9 cellular contexts compared by ENCODE assay signal in the genomic region with DNA sequence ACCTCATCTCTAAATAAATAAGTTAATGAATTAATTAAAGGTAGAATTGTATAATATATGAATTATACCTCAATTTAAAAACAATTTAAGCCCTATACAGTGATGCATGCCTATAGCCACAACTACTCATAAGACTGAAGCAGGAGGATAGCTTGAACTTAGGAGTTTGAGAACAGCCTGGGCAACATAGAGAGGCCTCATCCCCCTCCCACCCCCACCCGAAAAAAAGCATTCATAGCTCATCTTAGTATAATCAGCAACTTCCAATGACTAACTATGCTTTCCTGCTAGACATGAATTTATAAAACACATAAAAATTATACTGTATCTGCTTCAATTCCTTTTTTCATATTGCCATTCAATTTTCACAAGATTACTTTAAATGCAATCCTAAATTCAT. TPM values are rescaled to one million over a fixed set of nuclear protein-coding genes. Genes with fewer than 3 reads are reported as not detected.
DNase-seq lines count a peak whose midpoint lies in the region; ATAC-seq, FAIRE-seq and TF ChIP-seq lines count a peak whose summit lies in the region.
"Had no signal": no experiment of that assay in that cellular context is flagged by ENCODE, and none has a peak within 500 bp of the region (broad histone marks: within the 10 kb centered on the region; RNA-seq: fewer than 3 reads in every experiment).

No MANE protein-coding gene starts in this region.

- no peaks in the 10 kb centered on the region for H3K9me1 ChIP-seq in K562 (ENCODE audit: control insufficient read depth, insufficient read depth, low read length)

- CTCF ChIA-PET in CD4-positive, alpha-beta memory T cell (lab: Charles Lee; ENCODE audit: partially characterized antibody), result no interaction called here
- CTCF ChIA-PET in K562 (lab: Yijun Ruan, JAX; ENCODE audit: low intra/inter-chr PET ratio), result no interaction called here

- no peaks in the 10 kb centered on the region for H3K27me3 Mint-ChIP-seq in CD4-positive, alpha-beta memory T cell

- peaks cover 0 to 17% of the 10 kb centered on the region in 2 donors for H3K36me3 Mint-ChIP-seq in CD4-positive, alpha-beta memory T cell

- H3K9me3 ChIP-seq in CD4-positive, alpha-beta memory T cell (ENCODE audit: control insufficient read depth in 1 of 2, low read length in 2 of 2), result no peaks in the 10 kb centered on the region
- H3K9me3 ChIP-seq in HUES64 (ENCODE audit: insufficient read depth, low read depth, low read length), result no peaks in the 10 kb centered on the region
- H3K9me3 ChIP-seq in K562 (replicated peaks; ENCODE audit: control insufficient read depth, insufficient read depth, low read depth, low read length), result no peaks in the 10 kb centered on the region
- no peaks in the 10 kb centered on the region for H3K9me3 ChIP-seq in mucosa of rectum (ENCODE audit: control insufficient read depth in 2 of 2, low read length in 2 of 2)

- FAIRE-seq in K562 (lab: Jason Lieb, UNC), result no peak
- FAIRE-seq: colon had no signal

- no peak for ATAC-seq in K562

- H3K4me1 Mint-ChIP-seq in CD4-positive, alpha-beta memory T cell, result peaks cover 20 to 44% (median 30%) of the 10 kb centered on the region in 4 donors

- peak overlapping the region; percentile 92 to 98 for H3K4me3 ChIP-seq in CD4-positive, alpha-beta memory T cell (ENCODE audit: low read length in 2 of 2)
- H3K4me3 ChIP-seq in HUES64 (ENCODE audit: low read length), result peak overlapping the region; percentile 89
- H3K4me3 ChIP-seq in K562, result peak overlapping the region; percentile 98
- peak overlapping the region; percentile 87 to 98 for H3K4me3 ChIP-seq in mucosa of rectum (ENCODE audit: low read length in 2 of 2)

- H3K9ac ChIP-seq in HUES64 (ENCODE audit: low read depth, low read length) (peak overlapping the region; percentile 96; the same call in 1 of the 2 replicates), K562 (ENCODE audit: insufficient read depth in 1 of 2, low read depth in 2 of 2, low read length in 2 of 2) (peak overlapping the region in 1 of 2 experiments; percentile 95; a peak in 2 of 4 replicates), mucosa of rectum (ENCODE audit: low read depth in 1 of 2, low read length in 2 of 2) (peak overlapping the region in 1 of 2 donors; percentile 14)

- TF ChIP-seq RAD21 in K562 (CRISPR knock-in tag; conservative IDR thresholded peaks at IDR 0.05 in 1 of 2, IDR thresholded peaks at IDR 0.05 in 1 of 2), result no peak

- peaks cover 74% of the 10 kb centered on the region for H3K79me2 ChIP-seq in K562 (ENCODE audit: control insufficient read depth, insufficient read depth, low read length)

- H3K27me3 ChIP-seq in CD4-positive, alpha-beta memory T cell (ENCODE audit: insufficient read depth, low read length), result no peaks in the 10 kb centered on the region
- H3K27me3 ChIP-seq in HUES64 (ENCODE audit: insufficient read depth, low read length) (no peaks in the 10 kb centered on the region), K562 (ENCODE audit: control insufficient read depth in 2 of 2, insufficient read depth in 2 of 2, low read length in 2 of 2) (no peaks in the 10 kb centered on the region), mucosa of rectum (ENCODE audit: control insufficient read depth in 2 of 2, insufficient read depth in 2 of 2, low read length in 2 of 2) (no peaks in the 10 kb centered on the region)

- peaks cover 40% of the 10 kb centered on the region for H3K4me1 ChIP-seq in CD4-positive, alpha-beta memory T cell (ENCODE audit: insufficient read depth, low read length)
- peaks cover 13% of the 10 kb centered on the region; the same call in 1 of the 2 replicates for H3K4me1 ChIP-seq in HUES64 (ENCODE audit: insufficient read depth, low read length)
- peaks cover 0 to 17% of the 10 kb centered on the region in 2 experiments; a peak in 2 of 5 replicates for H3K4me1 ChIP-seq in K562 (replicated peaks in 1 of 2; ENCODE audit: control insufficient read depth in 2 of 2, insufficient read depth in 2 of 2, low read length in 2 of 2)
- H3K4me1 ChIP-seq in mucosa of rectum (ENCODE audit: control insufficient read depth in 2 of 2, insufficient read depth in 2 of 2, low read length in 2 of 2), result peaks cover 16 to 18% of the 10 kb centered on the region in 2 donors

- H3K4me3 Mint-ChIP-seq in CD4-positive, alpha-beta memory T cell, result peak overlapping the region; percentile 100

- H2AFZ ChIP-seq in K562 (ENCODE audit: low read depth, low read length), result no peak overlapping the region

- peaks cover under 1% of the 10 kb centered on the region for H3K36me3 ChIP-seq in CD4-positive, alpha-beta memory T cell (ENCODE audit: insufficient read depth, low read length)
- H3K36me3 ChIP-seq in HUES64 (ENCODE audit: insufficient read depth, low read length) (peaks cover 6% of the 10 kb centered on the region; the same call in 1 of the 2 replicates), K562 (ENCODE audit: control insufficient read depth, insufficient read depth, low read length) (peaks cover 25% of the 10 kb centered on the region; the same call in 1 of the 3 replicates), mucosa of rectum (ENCODE audit: control insufficient read depth in 2 of 2, insufficient read depth in 2 of 2, low read length in 2 of 2) (no peaks in the 10 kb centered on the region)

- H3K9me3 Mint-ChIP-seq in CD4-positive, alpha-beta memory T cell, result no peaks in the 10 kb centered on the region

- no peak for TF ChIP-seq CTCF in K562 (IDR thresholded peaks at IDR 0.05 in 2 of 3, conservative IDR thresholded peaks at IDR 0.05 in 1 of 3; ENCODE audit: insufficient read depth in 2 of 3, low read depth in 1 of 3, low read length in 3 of 3)

- H3K27ac Mint-ChIP-seq in CD4-positive, alpha-beta memory T cell, result peak overlapping the region in 3 of 7 donors; percentile 93 to 99 (median 99)

- no peak for DNase-seq in CD4-positive, alpha-beta memory T cell
- peak in 1 of 4 experiments; percentile 51 for DNase-seq in K562 (ENCODE audit: extremely low read depth in 1 of 4, low spot score in 3 of 4)
- no peak for DNase-seq in DMS79 treated with DMSO at 0.1 percent for 48 hours (lab: John Stamatoyannopoulos, UW)
- no peak for DNase-seq in hepatic stellate cell (ENCODE audit: low spot score)
- no peak for DNase-seq in DMS79 (lab: John Stamatoyannopoulos, UW)
- no peak for DNase-seq in H4 (ENCODE audit: low spot score)

- no TSS peak for BruUV-seq in K562 (replicated peaks; lab: Mats Ljungman, UMichigan)

- in situ Hi-C loops in K562 (cut with MboI), result no loop called here

- H4K20me1 ChIP-seq in K562 (replicated peaks; ENCODE audit: control insufficient read depth, insufficient read depth, low read length), result no peaks in the 10 kb centered on the region

- no peak for TF ChIP-seq EP300 in K562 (IDR thresholded peaks at IDR 0.05; ENCODE audit: low read length)

- POLR2A ChIA-PET in CD4-positive, alpha-beta memory T cell (lab: Charles Lee; ENCODE audit: partially characterized antibody), result interaction anchor here (1.7 kb wide), 1 partner anchor 85 kb away, joined by 5 read pairs; a partner anchor contains a TSS
- POLR2A ChIA-PET in K562 (lab: Yijun Ruan, JAX), result interaction anchor here (1.0 to 2.1 kb wide), 2 partner anchors 16 to 18 kb away, joined by 3 to 4 read pairs; no protein-coding TSS in a partner anchor

- intact Hi-C loops in CD4-positive, alpha-beta memory T cell (cut with micrococcal nuclease), result loop anchor here (5.0 to 10.0 kb wide), 2 partner anchors 51 to 109 kb away; no protein-coding TSS in a partner anchor
- intact Hi-C loops in K562 (cut with micrococcal nuclease), result loop anchor here (2.0 to 10.0 kb wide), 3 partner anchors 69 to 699 kb away; a partner anchor contains a TSS

- peak overlapping the region; percentile 88 for H3K27ac ChIP-seq in CD4-positive, alpha-beta memory T cell (ENCODE audit: low read depth, low read length)
- H3K27ac ChIP-seq in HUES64 (ENCODE audit: low read depth, low read length) (no peak overlapping the region), K562 (ENCODE audit: extremely low read depth, low read depth, low read length) (peak overlapping the region; percentile 27; the same call in 1 of the 3 replicates), mucosa of rectum (ENCODE audit: low read depth in 2 of 2, low read length in 2 of 2) (no peak overlapping the region)

- peak overlapping the region; percentile 95 for H3K4me2 ChIP-seq in K562 (ENCODE audit: insufficient read depth, low read length)

- no peak for TF ChIP-seq POLR2A in K562 (conservative IDR thresholded peaks at IDR 0.05)

- 11% methylated on average over 1 of the region's 1 CpG for whole genome bisulfite sequencing in HUES64
- WGBS in K562 (ENCODE audit: insufficient coverage, low coverage, missing lambda C conversion rate), result 0% methylated on average over 1 of the region's 1 CpG

TF ChIP-seq in K562, 482 proteins besides CTCF, POLR2A, EP300 and RAD21 (continues in another document):
- no peak for TF ChIP-seq TCF7 (IDR thresholded peaks at IDR 0.05; ENCODE audit: borderline replicate concordance)
- no peak for TF ChIP-seq CHD4 (IDR thresholded peaks at IDR 0.05; ENCODE audit: insufficient read depth, insufficient replicate concordance, low read depth, low read length, poor library complexity, severe bottlenecking)
- TF ChIP-seq PTRF (tag; IDR thresholded peaks at IDR 0.05), result no peak
- TF ChIP-seq RBM34 (IDR thresholded peaks at IDR 0.05; ENCODE audit: borderline replicate concordance, insufficient read depth, low read length), result no peak
- 0 out of 2 replicates have a peak, but pooled peaks have one; percentile 6 for TF ChIP-seq ZNF384 (IDR thresholded peaks at IDR 0.05; ENCODE audit: low read depth, low read length)

RNA-seq across cellular contexts. Expression of a gene that starts 1.6 kb away (rescaled TPM):
- 10 to 100 TPM; 63.6 to 64.5 TPM for total RNA-seq in CD4-positive, alpha-beta memory T cell
- 10 to 100 TPM; 17.1 to 27.1 TPM for polyA plus RNA-seq in CD4-positive, alpha-beta memory T cell
- polyA plus RNA-seq in HUES64 (2013, experiment 1 of 2), result 28.2 TPM
- polyA plus RNA-seq in HUES64 (2013, experiment 2 of 2), result 29.5 TPM
- 104 and 363 TPM in 2 replicates for total RNA-seq in K562 (2011; cell fraction: chromatin; rRNA removed; ENCODE audit: low replicate concordance)
- 53.9 and 87.2 TPM in 2 replicates for total RNA-seq in K562 (2011; cell fraction: nucleolus; rRNA removed)
- total RNA-seq in K562 (2011; cell fraction: nucleoplasm; rRNA removed), result 148 and 201 TPM in 2 replicates
- 55.5 and 60.2 TPM in 2 replicates for total RNA-seq in K562 (2014; rRNA removed)
- 88.7 and 92.7 TPM in 2 replicates for total RNA-seq in K562 (2014; rRNA removed; fragmentation: Illumina TruSeq; extraction: Trizol)
- 82.6 and 87.3 TPM in 2 replicates for total RNA-seq in K562 (2015; rRNA removed; fragmentation: Illumina TruSeq; extraction: Trizol)
- total RNA-seq in K562 (2021), result 63.0 and 65.9 TPM in 2 replicates
- polyA plus RNA-seq in K562 (2011; rRNA removed), result 36.8 and 46.1 TPM in 2 replicates
- polyA plus RNA-seq in K562 (2011; cell fraction: cytosol; rRNA removed), result 29.9 and 41.2 TPM in 2 replicates
- 32.0 and 38.6 TPM in 2 replicates for polyA plus RNA-seq in K562 (2011; cell fraction: nucleus; rRNA removed)
- polyA plus RNA-seq in K562 (2012), result 42.7 and 50.5 TPM in 2 replicates
- 46.8 and 59.7 TPM in 2 replicates for polyA plus RNA-seq in K562 (2014; fragmentation: Illumina TruSeq; extraction: Trizol)
- 10 to 100 TPM; 24.2 to 32.1 TPM for polyA plus RNA-seq in K562 (2014; fragmentation: Nextera tagmentation; extraction: Ambion mirVana)
- polyA plus RNA-seq in K562 (2014; rRNA removed), result 31.9 and 34.4 TPM in 2 replicates
- polyA minus RNA-seq in K562 (2011; rRNA and poly(A)+ RNA removed), result 341 and 347 TPM in 2 replicates
- 82.8 and 105 TPM in 2 replicates for polyA minus RNA-seq in K562 (2011; cell fraction: cytosol; rRNA and poly(A)+ RNA removed)
- polyA minus RNA-seq in K562 (2011; cell fraction: nucleus; rRNA and poly(A)+ RNA removed), result 202 and 311 TPM in 2 replicates
- 31.1 and 31.7 TPM in 2 replicates for total RNA-seq in H4 (2014; rRNA removed; shearing (Covaris generic))

Comparison
In these comparisons a context has a peak if more than half of its experiments do, and no peak if none do; other contexts are left out.
1. H3K27ac ChIP-seq: peak in CD4-positive, alpha-beta memory T cell (single experiment) and K562 (single experiment); none in HUES64 (single experiment) and mucosa of rectum (0 of 2).
2. Peak in every context shown above with its lines, with median percentiles within 50 percentile points of each other: H3K4me3 ChIP-seq.